In the genomic region with DNA sequence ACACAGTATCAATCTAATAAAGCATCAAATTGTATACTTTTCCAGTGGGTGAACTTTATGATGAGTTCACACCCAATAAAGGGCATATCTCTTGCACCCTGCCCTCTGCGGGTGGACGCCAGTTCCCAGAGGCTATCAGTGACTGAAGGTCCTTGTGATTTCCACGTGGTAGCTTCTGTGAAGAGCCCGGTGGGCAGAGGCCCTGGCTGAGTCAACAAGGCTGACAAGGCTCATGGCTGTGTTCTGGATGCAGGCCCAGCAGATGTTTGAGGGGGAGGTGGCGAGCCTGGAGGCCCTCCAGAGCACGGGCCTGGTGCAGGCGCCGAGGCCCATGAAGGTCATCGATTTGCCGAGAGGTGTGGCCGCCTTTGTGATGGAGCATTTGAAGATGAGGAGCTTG, we compare ENCODE assay signal across 1 cellular context.
TF ChIP-seq lines count a peak whose summit lies in the region.

No MANE protein-coding gene starts in this region.

TF ChIP-seq in WTC11, 78 proteins besides CTCF, POLR2A, EP300 and RAD21:
- TF ChIP-seq ZNF121 (CRISPR knock-in tag; IDR thresholded peaks at IDR 0.05): no peak
- TF ChIP-seq SP1 (CRISPR knock-in tag; conservative IDR thresholded peaks at IDR 0.05): no peak
- TF ChIP-seq PRRX2 (CRISPR knock-in tag; IDR thresholded peaks at IDR 0.05): no peak
- TF ChIP-seq GABPB1 (CRISPR knock-in tag; IDR thresholded peaks at IDR 0.05): peak; percentile 67; the same call in 1 of the 2 replicates
- TF ChIP-seq, protein P1, sequence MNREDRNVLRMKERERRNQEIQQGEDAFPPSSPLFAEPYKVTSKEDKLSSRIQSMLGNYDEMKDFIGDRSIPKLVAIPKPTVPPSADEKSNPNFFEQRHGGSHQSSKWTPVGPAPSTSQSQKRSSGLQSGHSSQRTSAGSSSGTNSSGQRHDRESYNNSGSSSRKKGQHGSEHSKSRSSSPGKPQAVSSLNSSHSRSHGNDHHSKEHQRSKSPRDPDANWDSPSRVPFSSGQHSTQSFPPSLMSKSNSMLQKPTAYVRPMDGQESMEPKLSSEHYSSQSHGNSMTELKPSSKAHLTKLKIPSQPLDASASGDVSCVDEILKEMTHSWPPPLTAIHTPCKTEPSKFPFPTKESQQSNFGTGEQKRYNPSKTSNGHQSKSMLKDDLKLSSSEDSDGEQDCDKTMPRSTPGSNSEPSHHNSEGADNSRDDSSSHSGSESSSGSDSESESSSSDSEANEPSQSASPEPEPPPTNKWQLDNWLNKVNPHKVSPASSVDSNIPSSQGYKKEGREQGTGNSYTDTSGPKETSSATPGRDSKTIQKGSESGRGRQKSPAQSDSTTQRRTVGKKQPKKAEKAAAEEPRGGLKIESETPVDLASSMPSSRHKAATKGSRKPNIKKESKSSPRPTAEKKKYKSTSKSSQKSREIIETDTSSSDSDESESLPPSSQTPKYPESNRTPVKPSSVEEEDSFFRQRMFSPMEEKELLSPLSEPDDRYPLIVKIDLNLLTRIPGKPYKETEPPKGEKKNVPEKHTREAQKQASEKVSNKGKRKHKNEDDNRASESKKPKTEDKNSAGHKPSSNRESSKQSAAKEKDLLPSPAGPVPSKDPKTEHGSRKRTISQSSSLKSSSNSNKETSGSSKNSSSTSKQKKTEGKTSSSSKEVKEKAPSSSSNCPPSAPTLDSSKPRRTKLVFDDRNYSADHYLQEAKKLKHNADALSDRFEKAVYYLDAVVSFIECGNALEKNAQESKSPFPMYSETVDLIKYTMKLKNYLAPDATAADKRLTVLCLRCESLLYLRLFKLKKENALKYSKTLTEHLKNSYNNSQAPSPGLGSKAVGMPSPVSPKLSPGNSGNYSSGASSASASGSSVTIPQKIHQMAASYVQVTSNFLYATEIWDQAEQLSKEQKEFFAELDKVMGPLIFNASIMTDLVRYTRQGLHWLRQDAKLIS (CRISPR knock-in tag; IDR thresholded peaks at IDR 0.05; ENCODE audit: borderline replicate concordance): no peak
TF ChIP-seq in WTC11: peak in this region for 1.
